ENCODE assay signal across 9 cellular contexts in genomic region chr3:129211772-129212171, GRCh38. TPM values are rescaled to one million over a fixed set of nuclear protein-coding genes. Genes with fewer than 3 reads are reported as not detected.
DNase-seq lines count a peak whose midpoint lies in the region; ATAC-seq and TF ChIP-seq lines count a peak whose summit lies in the region.
"Had no signal": no experiment of that assay in that cellular context is flagged by ENCODE, and none has a peak within 500 bp of the region (broad histone marks: within the 10 kb centered on the region; RNA-seq: fewer than 3 reads in every experiment).

No MANE protein-coding gene starts in this region.

- peaks cover 4% of the 10 kb centered on the region for H3K27me3 Mint-ChIP-seq in activated T-helper 1 cell treated with anti-CD3 and anti-CD28 coated beads, Interleukin-12 subunit alpha, Interleukin-12 subunit beta, Interleukin-2, Interleukin-4 antibody, amounts not matched to agents 30 ng/mL and 10 ng/mL and 1 ng/mL, durations not matched to agents 14 hours and 24 hours and 36 hours (ENCODE audit: insufficient read depth)
- H3K27me3 Mint-ChIP-seq: stimulated activated naive CD8-positive, alpha-beta T cell treated with anti-CD3 and anti-CD28 coated beads, Interleukin-15, Interleukin-2, amounts not matched to agents 100 ng/mL and 50 ng/mL, for 24 hours had no signal

- DNase-seq in HS-5 (ENCODE audit: low read depth) (peak; percentile 85), SHP77 (lab: John Stamatoyannopoulos, UW) (peak; percentile 53 to 82), heart right ventricle (peak; percentile 46 to 71), NCI-H1694 (lab: John Stamatoyannopoulos, UW) (no peak)
- no peak for DNase-seq in stimulated activated effector memory CD8-positive, alpha-beta T cell treated with anti-CD3 and anti-CD28 coated beads, Interleukin-12 subunit alpha, Interleukin-12 subunit beta, amount 100 ng/mL, for 72 hours (ENCODE audit: low spot score in 2 of 2)
- no peak for DNase-seq in activated T-helper 1 cell treated with anti-CD3 and anti-CD28 coated beads, Interleukin-12 subunit alpha, Interleukin-12 subunit beta, Interleukin-2, Interleukin-4 antibody, amounts not matched to agents 30 ng/mL and 10 ng/mL and 1 ng/mL, durations not matched to agents 14 hours and 24 hours and 36 hours (ENCODE audit: low spot score)

- TF ChIP-seq CTCF in heart right ventricle (IDR thresholded peaks at IDR 0.05): no peak

- peaks cover 0 to 20% (median 11%) of the 10 kb centered on the region in 9 donors for H3K4me1 ChIP-seq in heart right ventricle

- WGBS in heart right ventricle, 2 donors: 12 to 16% methylated on average over 6 of the region's 6 CpGs

- no peaks in the 10 kb centered on the region for H3K9me3 Mint-ChIP-seq in stimulated activated effector memory CD8-positive, alpha-beta T cell treated with anti-CD3 and anti-CD28 coated beads, Interleukin-12 subunit alpha, Interleukin-12 subunit beta, amount 100 ng/mL, for 72 hours
- no peaks in the 10 kb centered on the region for H3K9me3 Mint-ChIP-seq in activated T-helper 1 cell treated with anti-CD3 and anti-CD28 coated beads, Interleukin-12 subunit alpha, Interleukin-12 subunit beta, Interleukin-2, Interleukin-4 antibody, amounts not matched to agents 30 ng/mL and 10 ng/mL and 1 ng/mL, durations not matched to agents 14 hours and 24 hours and 36 hours
- H3K9me3 Mint-ChIP-seq: stimulated activated naive CD8-positive, alpha-beta T cell treated with anti-CD3 and anti-CD28 coated beads, Interleukin-15, Interleukin-2, amounts not matched to agents 100 ng/mL and 50 ng/mL, for 24 hours had no signal

- no peak overlapping the region for H3K4me3 ChIP-seq in heart right ventricle

- intact Hi-C loops in heart right ventricle (cut with DNase I): no loop called here
- intact Hi-C loops in activated T-helper 1 cell treated with anti-CD3 and anti-CD28 coated beads, Interleukin-12 subunit alpha, Interleukin-12 subunit beta, Interleukin-2, Interleukin-4 antibody, amounts not matched to agents 30 ng/mL and 10 ng/mL and 1 ng/mL, durations not matched to agents 14 hours and 24 hours and 36 hours (cut with micrococcal nuclease): no loop called here

- H3K27ac ChIP-seq in heart right ventricle: peak overlapping the region in 3 of 10 donors; percentile 15 to 64 (median 15)

- no peaks in the 10 kb centered on the region for H3K36me3 ChIP-seq in heart right ventricle

- no peaks in the 10 kb centered on the region for H3K27me3 ChIP-seq in heart right ventricle

- no peaks in the 10 kb centered on the region for H3K4me1 Mint-ChIP-seq in stimulated activated effector memory CD8-positive, alpha-beta T cell treated with anti-CD3 and anti-CD28 coated beads, Interleukin-12 subunit alpha, Interleukin-12 subunit beta, amount 100 ng/mL, for 72 hours
- H3K4me1 Mint-ChIP-seq in activated T-helper 1 cell treated with anti-CD3 and anti-CD28 coated beads, Interleukin-12 subunit alpha, Interleukin-12 subunit beta, Interleukin-2, Interleukin-4 antibody, amounts not matched to agents 30 ng/mL and 10 ng/mL and 1 ng/mL, durations not matched to agents 14 hours and 24 hours and 36 hours (ENCODE audit: low read depth): peaks cover 4% of the 10 kb centered on the region

- no peak overlapping the region for H3K27ac Mint-ChIP-seq in stimulated activated effector memory CD8-positive, alpha-beta T cell treated with anti-CD3 and anti-CD28 coated beads, Interleukin-12 subunit alpha, Interleukin-12 subunit beta, amount 100 ng/mL, for 72 hours
- no peak overlapping the region for H3K27ac Mint-ChIP-seq in activated T-helper 1 cell treated with anti-CD3 and anti-CD28 coated beads, Interleukin-12 subunit alpha, Interleukin-12 subunit beta, Interleukin-2, Interleukin-4 antibody, amounts not matched to agents 30 ng/mL and 10 ng/mL and 1 ng/mL, durations not matched to agents 14 hours and 24 hours and 36 hours
- H3K27ac Mint-ChIP-seq: stimulated activated naive CD8-positive, alpha-beta T cell treated with anti-CD3 and anti-CD28 coated beads, Interleukin-15, Interleukin-2, amounts not matched to agents 100 ng/mL and 50 ng/mL, for 24 hours had no signal

- H3K4me3 Mint-ChIP-seq in stimulated activated effector memory CD8-positive, alpha-beta T cell treated with anti-CD3 and anti-CD28 coated beads, Interleukin-12 subunit alpha, Interleukin-12 subunit beta, amount 100 ng/mL, for 72 hours: no peak overlapping the region
- no peak overlapping the region for H3K4me3 Mint-ChIP-seq in activated T-helper 1 cell treated with anti-CD3 and anti-CD28 coated beads, Interleukin-12 subunit alpha, Interleukin-12 subunit beta, Interleukin-2, Interleukin-4 antibody, amounts not matched to agents 30 ng/mL and 10 ng/mL and 1 ng/mL, durations not matched to agents 14 hours and 24 hours and 36 hours
- H3K4me3 Mint-ChIP-seq: stimulated activated naive CD8-positive, alpha-beta T cell treated with anti-CD3 and anti-CD28 coated beads, Interleukin-15, Interleukin-2, amounts not matched to agents 100 ng/mL and 50 ng/mL, for 24 hours had no signal

- peak in 7 of 8 donors; percentile 62 to 89 (median 76) for ATAC-seq in heart right ventricle
- peak; percentile 54 for ATAC-seq in stimulated activated effector memory CD8-positive, alpha-beta T cell treated with anti-CD3 and anti-CD28 coated beads, Interleukin-12 subunit alpha, Interleukin-12 subunit beta, amount 100 ng/mL, for 72 hours
- ATAC-seq in GM18858 (IDR thresholded peaks at IDR 0.05; ENCODE audit: unreplicated experiment): no peak
- no peak for ATAC-seq in GM19452 (IDR thresholded peaks at IDR 0.05; ENCODE audit: unreplicated experiment)

- H3K9me3 ChIP-seq in heart right ventricle: no peaks in the 10 kb centered on the region

- H3K36me3 Mint-ChIP-seq in stimulated activated effector memory CD8-positive, alpha-beta T cell treated with anti-CD3 and anti-CD28 coated beads, Interleukin-12 subunit alpha, Interleukin-12 subunit beta, amount 100 ng/mL, for 72 hours: no peaks in the 10 kb centered on the region
- H3K36me3 Mint-ChIP-seq in activated T-helper 1 cell treated with anti-CD3 and anti-CD28 coated beads, Interleukin-12 subunit alpha, Interleukin-12 subunit beta, Interleukin-2, Interleukin-4 antibody, amounts not matched to agents 30 ng/mL and 10 ng/mL and 1 ng/mL, durations not matched to agents 14 hours and 24 hours and 36 hours (ENCODE audit: low read depth): no peaks in the 10 kb centered on the region

RNA-seq across cellular contexts. Expression of gene CNBP, which starts 28.1 kb away (rescaled TPM):
- 100 to 1,000 TPM; 438 to 594 (median 487) TPM for total RNA-seq in heart right ventricle
- 100 to 1,000 TPM; 324 to 372 TPM for polyA plus RNA-seq in heart right ventricle
- 408 and 425 TPM in 2 replicates for total RNA-seq in activated T-helper 1 cell treated with anti-CD3 and anti-CD28 coated beads, Interleukin-12 subunit alpha, Interleukin-12 subunit beta, Interleukin-2, Interleukin-4 antibody, amounts not matched to agents 30 ng/mL and 10 ng/mL and 1 ng/mL, durations not matched to agents 14 hours and 24 hours and 36 hours

RNA-seq across cellular contexts. Expression of gene COPG1, which starts 37.6 kb away (rescaled TPM):
- total RNA-seq in heart right ventricle: 100 to 1,000 TPM in 4 of 10 donors, 10 to 100 TPM in 6; 79.5 to 113 (median 96.1) TPM
- 100 to 1,000 TPM in 1 of 2 donors, 10 to 100 TPM in 1; 63.7 to 154 TPM for polyA plus RNA-seq in heart right ventricle
- total RNA-seq in activated T-helper 1 cell treated with anti-CD3 and anti-CD28 coated beads, Interleukin-12 subunit alpha, Interleukin-12 subunit beta, Interleukin-2, Interleukin-4 antibody, amounts not matched to agents 30 ng/mL and 10 ng/mL and 1 ng/mL, durations not matched to agents 14 hours and 24 hours and 36 hours: 157 and 160 TPM in 2 replicates

RNA-seq across cellular contexts. Expression of gene ISY1, which starts 50.9 kb away (rescaled TPM):
- total RNA-seq in heart right ventricle: 10 to 100 TPM; 26.7 to 35.4 (median 29.7) TPM
- polyA plus RNA-seq in heart right ventricle: 10 to 100 TPM; 15.9 to 24.0 TPM
- 72.3 and 75.4 TPM in 2 replicates for total RNA-seq in activated T-helper 1 cell treated with anti-CD3 and anti-CD28 coated beads, Interleukin-12 subunit alpha, Interleukin-12 subunit beta, Interleukin-2, Interleukin-4 antibody, amounts not matched to agents 30 ng/mL and 10 ng/mL and 1 ng/mL, durations not matched to agents 14 hours and 24 hours and 36 hours

Comparison
In these comparisons a context has a peak if more than half of its experiments do, and no peak if none do; other contexts are left out.
1. DNase-seq: peak in HS-5 (single experiment), SHP77 (2 of 2) and heart right ventricle (2 of 2); none in stimulated activated effector memory CD8-positive, alpha-beta T cell treated with anti-CD3 and anti-CD28 coated beads, Interleukin-12 subunit alpha, Interleukin-12 subunit beta, amount 100 ng/mL, for 72 hours (0 of 2), activated T-helper 1 cell treated with anti-CD3 and anti-CD28 coated beads, Interleukin-12 subunit alpha, Interleukin-12 subunit beta, Interleukin-2, Interleukin-4 antibody, amounts not matched to agents 30 ng/mL and 10 ng/mL and 1 ng/mL, durations not matched to agents 14 hours and 24 hours and 36 hours (single experiment) and NCI-H1694 (single experiment).
2. ATAC-seq: peak in heart right ventricle (7 of 8) and stimulated activated effector memory CD8-positive, alpha-beta T cell treated with anti-CD3 and anti-CD28 coated beads, Interleukin-12 subunit alpha, Interleukin-12 subunit beta, amount 100 ng/mL, for 72 hours (single experiment); none in GM18858 (single experiment) and GM19452 (single experiment).